8 cellular contexts compared by ENCODE assay signal in the genomic region with DNA sequence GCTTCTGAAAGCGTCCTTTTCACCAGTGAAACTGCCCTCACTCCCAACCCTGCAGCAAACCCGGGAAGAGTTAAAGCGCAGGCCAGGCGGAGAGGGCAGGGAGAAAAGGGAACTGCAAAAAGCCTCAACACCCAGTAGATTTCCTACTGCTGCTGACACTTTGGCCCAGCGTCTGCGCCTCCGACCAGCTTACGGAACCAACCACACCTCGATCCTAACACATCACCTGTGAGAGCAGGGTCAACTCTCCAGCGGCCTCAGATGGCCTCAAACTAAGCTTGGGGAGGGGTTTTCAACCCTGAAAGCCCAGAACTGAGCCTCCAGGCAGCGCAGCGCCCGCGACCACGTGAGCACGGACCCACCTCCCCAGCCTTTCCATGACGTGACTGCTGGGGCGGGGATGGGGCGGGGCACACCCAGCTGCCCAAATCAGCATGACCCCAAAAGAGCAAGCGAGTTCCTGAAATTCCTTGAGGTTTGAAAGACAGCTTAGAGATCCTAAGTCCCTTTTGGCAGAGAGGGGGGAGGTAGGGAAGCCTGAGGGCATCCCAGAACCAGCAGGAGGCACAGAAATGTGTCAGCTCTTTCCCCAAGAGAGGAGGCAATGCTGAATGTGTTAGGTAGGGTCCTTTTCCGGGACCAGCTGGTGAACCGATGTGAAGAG. TPM values are rescaled to one million over a fixed set of nuclear protein-coding genes. Genes with fewer than 3 reads are reported as not detected.
DNase-seq lines count a peak whose midpoint lies in the region; ATAC-seq and TF ChIP-seq lines count a peak whose summit lies in the region.

No MANE protein-coding gene starts in this region.

- H3K36me3 Mint-ChIP-seq in MCF 10A (ENCODE audit: insufficient read depth, unreplicated experiment) (no peaks in the 10 kb centered on the region), IgD-negative memory B cell (peaks cover 2% of the 10 kb centered on the region)
- peaks cover 17% of the 10 kb centered on the region for H3K36me3 Mint-ChIP-seq in activated CD4-positive, alpha-beta T cell treated with anti-CD3 and anti-CD28 coated beads, Interleukin-2, amount 10 ng/mL, durations not matched to agents 24 days and 14 days (ENCODE audit: low read depth)

- in situ Hi-C loops in T47D (cut with HindIII; ENCODE audit: low pct_unique_long_range_greater_than_20kb, low sequenced_read_pairs), result no loop called here

- POLR2A ChIA-PET in MCF 10A (lab: Yijun Ruan, JAX), result interaction anchor here (1.3 to 4.6 kb wide), 2 partner anchors 16 to 17 kb away, joined by 4 to 47 read pairs; no protein-coding TSS in a partner anchor

- no TSS peak for BruUV-seq in MCF 10A (replicated peaks; lab: Mats Ljungman, UMichigan)

- no peak overlapping the region for H3K4me3 Mint-ChIP-seq in MCF 10A (ENCODE audit: unreplicated experiment)
- peak overlapping the region; percentile 86 to 96 (median 92) for H3K4me3 Mint-ChIP-seq in IgD-negative memory B cell
- peak overlapping the region; percentile 82 for H3K4me3 Mint-ChIP-seq in activated CD4-positive, alpha-beta T cell treated with anti-CD3 and anti-CD28 coated beads, Interleukin-2, amount 10 ng/mL, durations not matched to agents 24 days and 14 days

- no peak overlapping the region for H3K27ac Mint-ChIP-seq in MCF 10A (ENCODE audit: low read depth, unreplicated experiment)
- peak overlapping the region; percentile 97 to 99 (median 98) for H3K27ac Mint-ChIP-seq in IgD-negative memory B cell
- peak overlapping the region; percentile 96 for H3K27ac Mint-ChIP-seq in activated CD4-positive, alpha-beta T cell treated with anti-CD3 and anti-CD28 coated beads, Interleukin-2, amount 10 ng/mL, durations not matched to agents 24 days and 14 days

- H3K9me3 Mint-ChIP-seq in MCF 10A (ENCODE audit: unreplicated experiment) (no peaks in the 10 kb centered on the region), IgD-negative memory B cell (no peaks in the 10 kb centered on the region)
- no peaks in the 10 kb centered on the region for H3K9me3 Mint-ChIP-seq in activated CD4-positive, alpha-beta T cell treated with anti-CD3 and anti-CD28 coated beads, Interleukin-2, amount 10 ng/mL, durations not matched to agents 24 days and 14 days

- DNase-seq in T47D (ENCODE audit: low read depth in 1 of 2, low spot score in 1 of 2), result peak; percentile 68 to 93
- no peak for DNase-seq in MCF 10A (ENCODE audit: unreplicated experiment)
- DNase-seq in activated CD4-positive, alpha-beta T cell treated with anti-CD3 and anti-CD28 coated beads, Interleukin-2, amount 10 ng/mL, durations not matched to agents 24 days and 14 days, result peak; percentile 92
- DNase-seq in dedifferentiated amniotic fluid mesenchymal stem cell (ENCODE audit: extremely low spot score), result peak; percentile 72
- DNase-seq in left colon, result peak; percentile 78 to 85
- peak; percentile 59 to 75 (median 70) for DNase-seq in stimulated activated CD4-positive, alpha-beta T cell treated with anti-CD3 and anti-CD28 coated beads, Interleukin-1b, Interleukin-23, amount 100 ng/mL, for 24 hours (ENCODE audit: low read depth in 4 of 4, low spot score in 1 of 4)

- H3K4me1 Mint-ChIP-seq in MCF 10A (ENCODE audit: insufficient read depth, unreplicated experiment) (peaks cover 24% of the 10 kb centered on the region), IgD-negative memory B cell (peaks cover 80 to 96% (median 85%) of the 10 kb centered on the region in 3 donors)
- peaks cover 86% of the 10 kb centered on the region for H3K4me1 Mint-ChIP-seq in activated CD4-positive, alpha-beta T cell treated with anti-CD3 and anti-CD28 coated beads, Interleukin-2, amount 10 ng/mL, durations not matched to agents 24 days and 14 days

- intact Hi-C loops in MCF 10A (cut with micrococcal nuclease), result no loop called here
- intact Hi-C loops in activated CD4-positive, alpha-beta T cell treated with anti-CD3 and anti-CD28 coated beads, Interleukin-2, amount 10 ng/mL, durations not matched to agents 24 days and 14 days (cut with micrococcal nuclease), result loop anchor here (1.0 to 5.0 kb wide), 5 partner anchors 10 to 202 kb away; no protein-coding TSS in a partner anchor
- intact Hi-C loops in left colon (cut with DNase I, micrococcal nuclease), result no loop called here

- H3K27me3 Mint-ChIP-seq in MCF 10A (ENCODE audit: insufficient read depth, unreplicated experiment) (no peaks in the 10 kb centered on the region), IgD-negative memory B cell (no peaks in the 10 kb centered on the region)
- no peaks in the 10 kb centered on the region for H3K27me3 Mint-ChIP-seq in activated CD4-positive, alpha-beta T cell treated with anti-CD3 and anti-CD28 coated beads, Interleukin-2, amount 10 ng/mL, durations not matched to agents 24 days and 14 days

- TF ChIP-seq CTCF in MCF 10A (IDR thresholded peaks at IDR 0.05; ENCODE audit: unreplicated experiment), result no peak

- ATAC-seq in left colon (peak; percentile 77), HG03469 (IDR thresholded peaks at IDR 0.05; ENCODE audit: unreplicated experiment) (no peak)

- CTCF ChIA-PET in MCF 10A (lab: Yijun Ruan, JAX), result interaction anchor here (0.5 to 3.7 kb wide), 3 partner anchors 26 to 149 kb away, joined by 3 to 13 read pairs (median 4); no protein-coding TSS in a partner anchor

RNA-seq across cellular contexts. Expression of a gene that starts 59.1 kb away (rescaled TPM):
- total RNA-seq in MCF 10A (2022) (9.5 and 12.6 TPM in 2 replicates), left colon (10 to 100 TPM in 1 of 2 donors, 1 to 10 TPM in 1; 9.7 to 20.9 TPM)
- polyA plus RNA-seq in IgD-negative memory B cell, result 20.4 TPM
- total RNA-seq in activated CD4-positive, alpha-beta T cell treated with anti-CD3 and anti-CD28 coated beads, Interleukin-2, amount 10 ng/mL, durations not matched to agents 24 days and 14 days, result 29.3 and 31.2 TPM in 2 replicates
